ENCODE assay signal across 8 cellular contexts in genomic region chr17:45052052-45052772, GRCh38. TPM values are rescaled to one million over a fixed set of nuclear protein-coding genes. Genes with fewer than 3 reads are reported as not detected.
DNase-seq lines count a peak whose midpoint lies in the region; ATAC-seq, FAIRE-seq and TF ChIP-seq lines count a peak whose summit lies in the region.

No MANE protein-coding gene starts in this region.

- peak overlapping the region; percentile 66 for H3K4me2 ChIP-seq in A549
- H3K4me2 ChIP-seq in neural progenitor cell: peak overlapping the region; percentile 74

- H2AFZ ChIP-seq in neural progenitor cell (replicated peaks): peak overlapping the region; percentile 82

- peaks cover 39% of the 10 kb centered on the region for H3K79me2 ChIP-seq in neural progenitor cell (ENCODE audit: low read depth)

- H4K20me1 ChIP-seq in neural progenitor cell (ENCODE audit: low read depth): no peaks in the 10 kb centered on the region

- peak; percentile 50 to 55 for ATAC-seq in A549

- POLR2A ChIA-PET in A549 (lab: Yijun Ruan, JAX): interaction anchor here (0.7 to 4.1 kb wide), 4 partner anchors 9 to 495 kb away, joined by 3 to 74 read pairs (median 4); partner anchors contain the start of genes FZD2, HEXIM1, HEXIM2 and NMT1

- H3K27ac ChIP-seq in A549 (peak overlapping the region; percentile 63 to 90), esophagus muscularis mucosa (replicated peaks in 1 of 4) (peak overlapping the region; percentile 86 to 96 (median 88)), neural progenitor cell (no peak overlapping the region), uterus (peak overlapping the region; percentile 79 to 81)

- 33% methylated on average over 25 of the region's 36 CpGs for WGBS in A549 (ENCODE audit: missing lambda C conversion rate)
- WGBS in esophagus muscularis mucosa: 28% methylated on average over 17 of the region's 36 CpGs

- H3K27ac Mint-ChIP-seq in neural progenitor cell: peak overlapping the region; percentile 87

- intact Hi-C loops in esophagus muscularis mucosa (cut with DNase I) (loop anchor here (5.0 kb wide), 1 partner anchor 45 kb away; no protein-coding TSS in a partner anchor), uterus (cut with DNase I; ENCODE audit: low total_unique reads) (no loop called here)

- H3K4me1 ChIP-seq in A549 (peaks cover 25% of the 10 kb centered on the region), esophagus muscularis mucosa (peaks cover 12 to 35% (median 30%) of the 10 kb centered on the region in 4 donors), neural progenitor cell (peaks cover 9% of the 10 kb centered on the region), uterus (peaks cover 0 to 8% of the 10 kb centered on the region in 2 donors)

- TF ChIP-seq POLR2A in A549 (IDR thresholded peaks at IDR 0.05; ENCODE audit: low read length) (peak; percentile 66), GM18951 (IDR thresholded peaks at IDR 0.05; ENCODE audit: extremely low read depth, insufficient read depth, insufficient read length) (peak; percentile 44), esophagus muscularis mucosa (IDR thresholded peaks at IDR 0.05; ENCODE audit: low read depth) (peak; percentile 45), uterus (IDR thresholded peaks at IDR 0.05) (peak; percentile 52 to 77)

- H3K4me3 Mint-ChIP-seq in neural progenitor cell: peak overlapping the region; percentile 84

- no peaks in the 10 kb centered on the region for H3K36me3 Mint-ChIP-seq in neural progenitor cell

- peaks cover 23% of the 10 kb centered on the region for H3K4me1 Mint-ChIP-seq in neural progenitor cell

- DNase-seq in A549 (ENCODE audit: low read depth in 1 of 2, low spot score in 1 of 2) (peak in 1 of 2 experiments; percentile 38), NCI-H82 (lab: John Stamatoyannopoulos, UW) (peak; percentile 80), activated T-cell treated with anti-CD3 and anti-CD28 coated beads for 48 hours (ENCODE audit: low read depth) (peak; percentile 30), esophagus muscularis mucosa (ENCODE audit: extremely low spot score) (no peak), neural progenitor cell (ENCODE audit: low spot score) (peak; percentile 79), uterus (peak; percentile 62 to 64), germinal center (ENCODE audit: low spot score) (no peak)

- CTCF ChIA-PET in A549 (lab: Yijun Ruan, JAX): interaction anchor here (1.0 to 2.0 kb wide), 2 partner anchors 52 to 83 kb away, joined by 3 to 6 read pairs; partner anchors contain the start of gene ACBD4

- H3K9me3 ChIP-seq in A549 (no peaks in the 10 kb centered on the region), esophagus muscularis mucosa (no peaks in the 10 kb centered on the region), neural progenitor cell (ENCODE audit: low read depth) (no peaks in the 10 kb centered on the region), uterus (no peaks in the 10 kb centered on the region)

- peaks cover 2% of the 10 kb centered on the region for H3K27me3 Mint-ChIP-seq in neural progenitor cell (ENCODE audit: insufficient read depth, low read depth)

- TF ChIP-seq EP300 in A549 (IDR thresholded peaks at IDR 0.05) (no peak), esophagus muscularis mucosa (IDR thresholded peaks at IDR 0.05) (no peak)

- H3K27me3 ChIP-seq in esophagus muscularis mucosa (no peaks in the 10 kb centered on the region), neural progenitor cell (no peaks in the 10 kb centered on the region), uterus (no peaks in the 10 kb centered on the region)

- no peak for FAIRE-seq in A549 (lab: Jason Lieb, UNC)

- in situ Hi-C loops in GM18951 (cut with MboI; ENCODE audit: low sequenced_read_pairs, unreplicated experiment): no loop called here

- no peak overlapping the region for H3K9ac ChIP-seq in neural progenitor cell

- TF ChIP-seq RAD21 in A549 (conservative IDR thresholded peaks at IDR 0.05 in 1 of 2, IDR thresholded peaks at IDR 0.05 in 1 of 2): no peak

- peak overlapping the region; percentile 40 for H3K4me3 ChIP-seq in A549
- peak overlapping the region; percentile 58 to 65 (median 62) for H3K4me3 ChIP-seq in esophagus muscularis mucosa
- peak overlapping the region; percentile 56 for H3K4me3 ChIP-seq in neural progenitor cell
- H3K4me3 ChIP-seq in uterus: peak overlapping the region; percentile 37 to 48

- peaks cover 0 to 9% (median 0%) of the 10 kb centered on the region in 4 donors for H3K36me3 ChIP-seq in esophagus muscularis mucosa
- H3K36me3 ChIP-seq in neural progenitor cell: no peaks in the 10 kb centered on the region
- no peaks in the 10 kb centered on the region for H3K36me3 ChIP-seq in uterus

- TF ChIP-seq CTCF in A549 (IDR thresholded peaks at IDR 0.05) (no peak), esophagus muscularis mucosa (IDR thresholded peaks at IDR 0.05) (no peak), neural progenitor cell (IDR thresholded peaks at IDR 0.05) (no peak), uterus (IDR thresholded peaks at IDR 0.05) (no peak)

- peaks cover 32% of the 10 kb centered on the region for H3F3A ChIP-seq in neural progenitor cell (ENCODE audit: low read depth)

- no peaks in the 10 kb centered on the region for H3K9me3 Mint-ChIP-seq in neural progenitor cell

TF ChIP-seq in A549, 52 proteins besides CTCF, POLR2A, EP300 and RAD21 (continues in another document):
- TF ChIP-seq HES2 (IDR thresholded peaks at IDR 0.05) (no peak), HDAC2 (IDR thresholded peaks at IDR 0.05) (no peak), SMC3 (IDR thresholded peaks at IDR 0.05) (no peak; the same call in 2 of the 3 replicates), E2F6 (IDR thresholded peaks at IDR 0.05; ENCODE audit: borderline replicate concordance, low read depth) (no peak), EHMT2 (IDR thresholded peaks at IDR 0.05; ENCODE audit: low read depth) (no peak), USF2 (IDR thresholded peaks at IDR 0.05) (peak; percentile 43; the same call in 1 of the 2 replicates), HMGXB4 (CRISPR knock-in tag; IDR thresholded peaks at IDR 0.05; ENCODE audit: borderline replicate concordance) (no peak), SREBF2 (IDR thresholded peaks at IDR 0.05) (no peak), NPAS2 (CRISPR knock-in tag; IDR thresholded peaks at IDR 0.05; ENCODE audit: borderline replicate concordance) (no peak)
- TF ChIP-seq, protein P1, sequence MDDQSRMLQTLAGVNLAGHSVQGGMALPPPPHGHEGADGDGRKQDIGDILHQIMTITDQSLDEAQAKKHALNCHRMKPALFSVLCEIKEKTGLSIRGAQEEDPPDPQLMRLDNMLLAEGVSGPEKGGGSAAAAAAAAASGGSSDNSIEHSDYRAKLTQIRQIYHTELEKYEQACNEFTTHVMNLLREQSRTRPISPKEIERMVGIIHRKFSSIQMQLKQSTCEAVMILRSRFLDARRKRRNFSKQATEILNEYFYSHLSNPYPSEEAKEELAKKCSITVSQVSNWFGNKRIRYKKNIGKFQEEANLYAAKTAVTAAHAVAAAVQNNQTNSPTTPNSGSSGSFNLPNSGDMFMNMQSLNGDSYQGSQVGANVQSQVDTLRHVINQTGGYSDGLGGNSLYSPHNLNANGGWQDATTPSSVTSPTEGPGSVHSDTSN (IDR thresholded peaks at IDR 0.05): peak; percentile 76; the same call in 1 of the 2 replicates

RNA-seq across cellular contexts. Expression of gene DCAKD, which starts 0.8 kb away (rescaled TPM):
- polyA plus RNA-seq in A549 (2011; rRNA removed) (21.4 and 26.2 TPM in 2 replicates), A549 (2017; fragmentation: RNase III; extraction: RNeasy Plus Mini Kit Qiagen cat#74134 plus additional on column Dnase treatment) (17.4 to 18.7 TPM (median 18.2 TPM) in 3 replicates)
- polyA plus RNA-seq in A549 (2012; cell fraction: cytosol; rRNA removed): 27.3 and 36.1 TPM in 2 replicates
- polyA plus RNA-seq in A549 (2012; cell fraction: nucleus; rRNA removed): 50.5 and 50.8 TPM in 2 replicates
- 68.2 and 69.2 TPM in 2 replicates for polyA minus RNA-seq in A549 (2011; rRNA and poly(A)+ RNA removed)
- total RNA-seq in esophagus muscularis mucosa (10 to 100 TPM; 50.3 to 68.8 (median 57.9) TPM), neural progenitor cell (ENCODE audit: low replicate concordance) (31.4 and 91.5 TPM in 2 replicates), uterus (10 to 100 TPM; 26.8 to 57.1 (median 37.7) TPM)

RNA-seq across cellular contexts. Expression of gene NMT1, which starts 8.9 kb away (rescaled TPM):
- polyA plus RNA-seq in A549 (2011; rRNA removed) (82.9 and 95.8 TPM in 2 replicates), A549 (2017; fragmentation: RNase III; extraction: RNeasy Plus Mini Kit Qiagen cat#74134 plus additional on column Dnase treatment) (270 to 323 TPM (median 299 TPM) in 3 replicates)
- polyA plus RNA-seq in A549 (2012; cell fraction: cytosol; rRNA removed): 36.4 and 45.1 TPM in 2 replicates
- 41.7 and 57.7 TPM in 2 replicates for polyA plus RNA-seq in A549 (2012; cell fraction: nucleus; rRNA removed)
- polyA minus RNA-seq in A549 (2011; rRNA and poly(A)+ RNA removed): 74.5 and 81.8 TPM in 2 replicates
- total RNA-seq in esophagus muscularis mucosa (10 to 100 TPM; 58.5 to 79.3 (median 65.1) TPM), neural progenitor cell (ENCODE audit: low replicate concordance) (95.0 and 101 TPM in 2 replicates), uterus (100 to 1,000 TPM in 1 of 4 donors, 10 to 100 TPM in 3; 25.6 to 115 (median 72.3) TPM)

Comparison
In these comparisons a context has a peak if more than half of its experiments do, and no peak if none do; other contexts are left out.
1. DNase-seq: peak in NCI-H82 (single experiment), activated T-cell treated with anti-CD3 and anti-CD28 coated beads for 48 hours (single experiment), neural progenitor cell (single experiment) and uterus (2 of 2); none in esophagus muscularis mucosa (single experiment) and germinal center (single experiment).
2. Peak in every context shown above with its lines, with median percentiles within 50 percentile points of each other: H3K4me3 ChIP-seq and POLR2A ChIP-seq.